Comparison of ENCODE assay signal across 8 cellular contexts in the genomic region with DNA sequence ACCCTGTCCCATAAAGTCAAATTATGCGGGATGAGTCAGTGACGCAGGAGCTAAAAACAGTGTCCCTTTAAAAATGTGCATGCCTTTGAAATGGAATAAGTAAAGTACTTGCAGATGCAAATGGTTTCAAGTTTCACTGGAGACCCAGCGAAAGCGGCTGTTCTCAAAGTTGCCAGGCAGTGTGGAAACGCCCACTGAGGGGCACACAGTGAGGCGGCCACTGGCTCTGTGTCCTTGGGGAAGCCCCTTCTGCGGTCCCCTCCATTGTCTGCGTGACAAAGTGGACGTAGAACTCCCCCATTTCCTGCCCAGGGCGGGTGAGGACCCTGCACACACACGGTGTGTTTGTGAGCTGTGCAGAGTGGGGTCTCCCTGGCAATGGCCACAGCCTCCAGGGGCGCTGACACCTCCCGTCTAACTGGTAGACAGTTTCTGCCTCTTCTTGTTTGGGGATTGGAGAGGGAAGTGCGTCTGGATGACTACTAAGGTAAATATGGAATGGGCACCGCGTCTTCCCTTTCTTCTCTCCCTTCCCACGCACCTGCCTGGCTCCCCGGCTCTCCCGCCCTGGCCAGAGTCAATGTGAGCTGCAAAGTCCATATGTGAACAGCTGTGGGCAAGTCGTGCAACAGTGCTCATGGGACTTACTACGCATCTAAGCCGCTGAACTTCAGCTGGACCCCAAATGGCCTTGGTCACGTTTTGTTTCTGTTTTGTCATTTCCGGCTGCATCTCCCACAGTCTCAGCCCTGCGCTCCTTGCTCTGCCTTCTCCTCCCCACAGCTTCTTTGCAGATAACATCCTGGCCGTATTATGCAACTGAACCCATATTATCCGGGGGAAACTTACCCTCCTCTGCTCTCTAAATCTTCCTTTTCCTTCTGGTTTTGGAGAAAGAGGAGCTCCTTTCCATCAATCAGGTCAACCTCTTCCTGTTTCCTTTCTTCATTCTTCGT.
DNase-seq lines count a peak whose midpoint lies in the region; ATAC-seq and TF ChIP-seq lines count a peak whose summit lies in the region.

No MANE protein-coding gene starts in this region.

- peaks cover 8% of the 10 kb centered on the region for H3K4me1 Mint-ChIP-seq in activated naive CD4-positive, alpha-beta T cell treated with anti-CD3 and anti-CD28 coated beads, Interleukin-2, amount 50 U/mL, for 24 hours
- peaks cover 13% of the 10 kb centered on the region for H3K4me1 Mint-ChIP-seq in stimulated activated naive CD8-positive, alpha-beta T cell treated with anti-CD3 and anti-CD28 coated beads, Interleukin-15, Interleukin-2, amounts not matched to agents 100 ng/mL and 50 ng/mL, for 24 hours (ENCODE audit: low read depth)

- peak overlapping the region; percentile 76 for H3K4me3 ChIP-seq in adipocyte (ENCODE audit: low read length)

- peaks cover 30% of the 10 kb centered on the region for H3K27me3 Mint-ChIP-seq in activated naive CD4-positive, alpha-beta T cell treated with anti-CD3 and anti-CD28 coated beads, Interleukin-2, amount 50 U/mL, for 24 hours
- H3K27me3 Mint-ChIP-seq in stimulated activated naive CD8-positive, alpha-beta T cell treated with anti-CD3 and anti-CD28 coated beads, Interleukin-15, Interleukin-2, amounts not matched to agents 100 ng/mL and 50 ng/mL, for 24 hours: peaks cover 36% of the 10 kb centered on the region

- peak overlapping the region; percentile 84 for H3K4me3 Mint-ChIP-seq in activated naive CD4-positive, alpha-beta T cell treated with anti-CD3 and anti-CD28 coated beads, Interleukin-2, amount 50 U/mL, for 24 hours
- H3K4me3 Mint-ChIP-seq in stimulated activated naive CD8-positive, alpha-beta T cell treated with anti-CD3 and anti-CD28 coated beads, Interleukin-15, Interleukin-2, amounts not matched to agents 100 ng/mL and 50 ng/mL, for 24 hours: peak overlapping the region; percentile 83

- DNase-seq in activated naive CD4-positive, alpha-beta T cell treated with Interleukin-2 at 50 U/mL for 16 hours: no peak
- DNase-seq in MV-4-11 (lab: John Stamatoyannopoulos, UW) (peak; percentile 92), adipocyte (ENCODE audit: low read depth) (peak; percentile 84), iris pigment epithelial cell (ENCODE audit: low read depth) (peak; percentile 63)

- no peaks in the 10 kb centered on the region for H3K36me3 Mint-ChIP-seq in activated naive CD4-positive, alpha-beta T cell treated with anti-CD3 and anti-CD28 coated beads, Interleukin-2, amount 50 U/mL, for 24 hours
- H3K36me3 Mint-ChIP-seq in stimulated activated naive CD8-positive, alpha-beta T cell treated with anti-CD3 and anti-CD28 coated beads, Interleukin-15, Interleukin-2, amounts not matched to agents 100 ng/mL and 50 ng/mL, for 24 hours (ENCODE audit: low read depth): no peaks in the 10 kb centered on the region

- H3K9me3 ChIP-seq in adipocyte (ENCODE audit: control insufficient read depth, low read length): no peaks in the 10 kb centered on the region

- peak overlapping the region; percentile 53 for H3K27ac Mint-ChIP-seq in activated naive CD4-positive, alpha-beta T cell treated with anti-CD3 and anti-CD28 coated beads, Interleukin-2, amount 50 U/mL, for 24 hours
- peak overlapping the region; percentile 79 for H3K27ac Mint-ChIP-seq in stimulated activated naive CD8-positive, alpha-beta T cell treated with anti-CD3 and anti-CD28 coated beads, Interleukin-15, Interleukin-2, amounts not matched to agents 100 ng/mL and 50 ng/mL, for 24 hours

- no peak for ATAC-seq in SK-N-SH treated with all-trans-retinoic acid at 6 μM for 48 hours
- ATAC-seq in GM18517 (IDR thresholded peaks at IDR 0.05; ENCODE audit: unreplicated experiment): no peak

- H3K9ac ChIP-seq in adipocyte (ENCODE audit: low read length): peak overlapping the region; percentile 18

- H3K27me3 ChIP-seq in adipocyte (replicated peaks; ENCODE audit: control insufficient read depth, insufficient read depth, low read length): no peaks in the 10 kb centered on the region

- H3K9me3 Mint-ChIP-seq in activated naive CD4-positive, alpha-beta T cell treated with anti-CD3 and anti-CD28 coated beads, Interleukin-2, amount 50 U/mL, for 24 hours: no peaks in the 10 kb centered on the region
- no peaks in the 10 kb centered on the region for H3K9me3 Mint-ChIP-seq in stimulated activated naive CD8-positive, alpha-beta T cell treated with anti-CD3 and anti-CD28 coated beads, Interleukin-15, Interleukin-2, amounts not matched to agents 100 ng/mL and 50 ng/mL, for 24 hours

- H3K4me1 ChIP-seq in adipocyte (ENCODE audit: control insufficient read depth, insufficient read depth, low read length): peaks cover 9% of the 10 kb centered on the region

- no peaks in the 10 kb centered on the region for H3K36me3 ChIP-seq in adipocyte (ENCODE audit: control insufficient read depth, insufficient read depth, low read length, severe bottlenecking)

TF ChIP-seq in SK-N-SH treated with all-trans-retinoic acid at 6 μM for 48 hours, 23 proteins besides CTCF, POLR2A, EP300 and RAD21:
- no peak for TF ChIP-seq TCF4 (CRISPR knock-in tag; IDR thresholded peaks at IDR 0.05; ENCODE audit: borderline replicate concordance)
- TF ChIP-seq, protein P1, sequence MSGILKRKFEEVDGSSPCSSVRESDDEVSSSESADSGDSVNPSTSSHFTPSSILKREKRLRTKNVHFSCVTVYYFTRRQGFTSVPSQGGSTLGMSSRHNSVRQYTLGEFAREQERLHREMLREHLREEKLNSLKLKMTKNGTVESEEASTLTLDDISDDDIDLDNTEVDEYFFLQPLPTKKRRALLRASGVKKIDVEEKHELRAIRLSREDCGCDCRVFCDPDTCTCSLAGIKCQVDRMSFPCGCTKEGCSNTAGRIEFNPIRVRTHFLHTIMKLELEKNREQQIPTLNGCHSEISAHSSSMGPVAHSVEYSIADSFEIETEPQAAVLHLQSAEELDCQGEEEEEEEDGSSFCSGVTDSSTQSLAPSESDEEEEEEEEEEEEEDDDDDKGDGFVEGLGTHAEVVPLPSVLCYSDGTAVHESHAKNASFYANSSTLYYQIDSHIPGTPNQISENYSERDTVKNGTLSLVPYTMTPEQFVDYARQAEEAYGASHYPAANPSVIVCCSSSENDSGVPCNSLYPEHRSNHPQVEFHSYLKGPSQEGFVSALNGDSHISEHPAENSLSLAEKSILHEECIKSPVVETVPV (CRISPR knock-in tag; IDR thresholded peaks at IDR 0.05): no peak
- TF ChIP-seq TOX (CRISPR knock-in tag; IDR thresholded peaks at IDR 0.05; ENCODE audit: borderline replicate concordance): no peak
- no peak for TF ChIP-seq RARB (CRISPR knock-in tag; IDR thresholded peaks at IDR 0.05)
- TF ChIP-seq ESRRG (CRISPR knock-in tag; IDR thresholded peaks at IDR 0.05): no peak
- no peak for TF ChIP-seq ZNF8 (CRISPR knock-in tag; IDR thresholded peaks at IDR 0.05)
- TF ChIP-seq BACH2 (CRISPR knock-in tag; IDR thresholded peaks at IDR 0.05; ENCODE audit: borderline replicate concordance): no peak
- TF ChIP-seq CSDC2 (CRISPR knock-in tag; IDR thresholded peaks at IDR 0.05): no peak
TF ChIP-seq in SK-N-SH treated with all-trans-retinoic acid at 6 μM for 48 hours: peak in this region for 0.
